Comparison of ENCODE assay signal across 17 cellular contexts in genomic region chr12:32467959-32468863, GRCh38.
DNase-seq lines count a peak whose midpoint lies in the region; ATAC-seq and TF ChIP-seq lines count a peak whose summit lies in the region.
"Had no signal": no experiment of that assay in that cellular context is flagged by ENCODE, and none has a peak within 500 bp of the region (broad histone marks: within the 10 kb centered on the region; RNA-seq: fewer than 3 reads in every experiment).

No MANE protein-coding gene starts in this region.

- TF ChIP-seq CTCF in Loucy (conservative IDR thresholded peaks at IDR 0.05; ENCODE audit: low read length) (no peak), GM10266 (IDR thresholded peaks at IDR 0.05; ENCODE audit: control insufficient read depth, insufficient read depth, low read depth, missing control alignments) (no peak)

- H3K9ac ChIP-seq in BLaER1: peak overlapping the region; percentile 71
- no peak overlapping the region for H3K9ac ChIP-seq in Loucy (ENCODE audit: low read depth, low read length, poor library complexity, severe bottlenecking)
- H3K9ac ChIP-seq: KMS-11 had no signal

- no peaks in the 10 kb centered on the region for H3K36me3 ChIP-seq in BLaER1
- no peaks in the 10 kb centered on the region for H3K36me3 ChIP-seq in Loucy (ENCODE audit: insufficient read depth, low read length)
- H3K36me3 ChIP-seq: breast epithelium, lower lobe of right lung, transverse colon had no signal

- H3K4me3 ChIP-seq in BLaER1: peak overlapping the region; percentile 48; the same call in 1 of the 2 replicates
- no peak overlapping the region for H3K4me3 ChIP-seq in Loucy (ENCODE audit: low read length, poor library complexity, severe bottlenecking)
- H3K4me3 ChIP-seq: breast epithelium, lower lobe of right lung, transverse colon had no signal

- DNase-seq in left ventricle myocardium superior: no peak
- no peak for DNase-seq in GM10266 (ENCODE audit: extremely low spot score)
- no peak for DNase-seq in NCI-H2171 treated with DMSO at 0.1 percent for 48 hours (lab: John Stamatoyannopoulos, UW)
- no peak for DNase-seq in NK-92 treated with Interleukin-12 subunit alpha and Interleukin-12 subunit beta, amount 100 ng/mL, for 24 hours (lab: John Stamatoyannopoulos, UW)
- DNase-seq: COR-L47; H7; lower lobe of right lung; NCI-H1417 treated with DMSO at 0.1 percent for 48 hours; stimulated activated CD4-positive, alpha-beta T cell treated with anti-CD3 and anti-CD28 coated beads, Interleukin-4, amount 100 ng/mL, for 1 hour; T-helper 2 cell; transverse colon had no signal

- H3K9me3 ChIP-seq in BLaER1: peaks cover 16% of the 10 kb centered on the region; the same call in 1 of the 2 replicates
- H3K9me3 ChIP-seq in Loucy (ENCODE audit: insufficient read depth, low read depth, low read length): no peaks in the 10 kb centered on the region
- H3K9me3 ChIP-seq: breast epithelium, lower lobe of right lung, transverse colon had no signal

- peaks cover 28% of the 10 kb centered on the region for H3K4me1 ChIP-seq in BLaER1
- H3K4me1 ChIP-seq in Loucy (ENCODE audit: insufficient read depth, low read length, poor library complexity, severe bottlenecking): no peaks in the 10 kb centered on the region
- H3K4me1 ChIP-seq: breast epithelium, lower lobe of right lung had no signal

- no peaks in the 10 kb centered on the region for H3K27me3 ChIP-seq in BLaER1
- no peaks in the 10 kb centered on the region for H3K27me3 ChIP-seq in Loucy (ENCODE audit: insufficient read depth, low read length, poor library complexity, severe bottlenecking)
- H3K27me3 ChIP-seq: breast epithelium, transverse colon had no signal

- 0 out of 2 replicates have a peak overlapping the region, but pooled peaks have one; percentile 1 for H2AFZ ChIP-seq in Loucy (ENCODE audit: low read length)

- no peaks in the 10 kb centered on the region for H3K79me2 ChIP-seq in Loucy (ENCODE audit: insufficient read depth, low read length)

- peak overlapping the region; percentile 79 for H3K27ac ChIP-seq in BLaER1
- H3K27ac ChIP-seq: breast epithelium, KMS-11, lower lobe of right lung, transverse colon had no signal

- H3K4me2 ChIP-seq in BLaER1 (peak overlapping the region; percentile 80), Loucy (ENCODE audit: low read depth, low read length, poor library complexity, severe bottlenecking) (no peak overlapping the region)
- H3K4me2 ChIP-seq: KMS-11 had no signal

- no peaks in the 10 kb centered on the region for H3F3A ChIP-seq in Loucy (ENCODE audit: low read depth)

- intact Hi-C loops in left ventricle myocardium superior (cut with micrococcal nuclease): no loop called here

- H3K9me2 ChIP-seq in Loucy (replicated peaks; ENCODE audit: low read depth, low read length): no peaks in the 10 kb centered on the region

- ATAC-seq in GM19328 (IDR thresholded peaks at IDR 0.05; ENCODE audit: unreplicated experiment): peak; percentile 58
- peak; percentile 79 for ATAC-seq in left ventricle myocardium superior
- ATAC-seq in HG03457 (IDR thresholded peaks at IDR 0.05; ENCODE audit: unreplicated experiment): no peak
- ATAC-seq: lower lobe of right lung had no signal

- H4K20me1 ChIP-seq in BLaER1: no peaks in the 10 kb centered on the region
- H4K20me1 ChIP-seq in Loucy (ENCODE audit: insufficient read depth, low read length, poor library complexity, severe bottlenecking): no peaks in the 10 kb centered on the region
